1 cellular context compared by ENCODE assay signal in genomic region chr6:32178547-32179440, GRCh38.
TF ChIP-seq lines count a peak whose summit lies in the region.

No MANE protein-coding gene starts in this region.

TF ChIP-seq in HepG2, 621 proteins besides CTCF, POLR2A, EP300 and RAD21 (continued from another document and continues in another):
- TF ChIP-seq DZIP1 (CRISPR knock-in tag; IDR thresholded peaks at IDR 0.05) = no peak
- TF ChIP-seq POGK (CRISPR knock-in tag; conservative IDR thresholded peaks at IDR 0.05) = no peak
- no peak for TF ChIP-seq ARHGAP35 (CRISPR knock-in tag; IDR thresholded peaks at IDR 0.05; ENCODE audit: borderline replicate concordance)
- no peak for TF ChIP-seq MAFF (IDR thresholded peaks at IDR 0.05; ENCODE audit: low read depth, low read length)
- TF ChIP-seq SMAD3 (CRISPR knock-in tag; IDR thresholded peaks at IDR 0.05) = peak; percentile 62; the same call in 1 of the 2 replicates
- TF ChIP-seq NFAT5 (CRISPR knock-in tag; IDR thresholded peaks at IDR 0.05) = no peak
- no peak for TF ChIP-seq ZNF614 (CRISPR knock-in tag; IDR thresholded peaks at IDR 0.05; ENCODE audit: borderline replicate concordance)
- no peak for TF ChIP-seq RCOR2 (CRISPR knock-in tag; IDR thresholded peaks at IDR 0.05)
- 0 out of 2 replicates have a peak, but pooled peaks have one; percentile 56 for TF ChIP-seq ZNF317 (CRISPR knock-in tag; IDR thresholded peaks at IDR 0.05)
- TF ChIP-seq ZNF629 (CRISPR knock-in tag; conservative IDR thresholded peaks at IDR 0.05) = no peak
- no peak for TF ChIP-seq ZNF138 (CRISPR knock-in tag; IDR thresholded peaks at IDR 0.05; ENCODE audit: low read depth)
- no peak for TF ChIP-seq ZNF432 (CRISPR knock-in tag; IDR thresholded peaks at IDR 0.05; ENCODE audit: borderline replicate concordance)
- TF ChIP-seq ZNF563 (CRISPR knock-in tag; IDR thresholded peaks at IDR 0.05) = no peak
- no peak for TF ChIP-seq KIAA2018 (CRISPR knock-in tag; IDR thresholded peaks at IDR 0.05; ENCODE audit: borderline replicate concordance)
- no peak for TF ChIP-seq AHR (CRISPR knock-in tag; IDR thresholded peaks at IDR 0.05)
- peak; percentile 41; the same call in 1 of the 2 replicates for TF ChIP-seq POGZ (CRISPR knock-in tag; IDR thresholded peaks at IDR 0.05)
- TF ChIP-seq ZNF609 (CRISPR knock-in tag; IDR thresholded peaks at IDR 0.05; ENCODE audit: borderline replicate concordance) = no peak
- TF ChIP-seq ZKSCAN5 (CRISPR knock-in tag; IDR thresholded peaks at IDR 0.05) = no peak
- TF ChIP-seq HMGXB3 (CRISPR knock-in tag; IDR thresholded peaks at IDR 0.05; ENCODE audit: borderline replicate concordance) = no peak
- TF ChIP-seq ZSCAN30 (CRISPR knock-in tag; IDR thresholded peaks at IDR 0.05) = no peak
- TF ChIP-seq NFE2L1 (CRISPR knock-in tag; IDR thresholded peaks at IDR 0.05; ENCODE audit: borderline replicate concordance) = no peak
- TF ChIP-seq ZFP36L1 (CRISPR knock-in tag; IDR thresholded peaks at IDR 0.05) = no peak
